6 cellular contexts compared by ENCODE assay signal in genomic region chr9:128190516-128191405, GRCh38. TPM values are rescaled to one million over a fixed set of nuclear protein-coding genes. Genes with fewer than 3 reads are reported as not detected.
DNase-seq lines count a peak whose midpoint lies in the region; ATAC-seq and TF ChIP-seq lines count a peak whose summit lies in the region.

No MANE protein-coding gene starts in this region.

- H3K4me3 ChIP-seq in stomach, result peak overlapping the region; percentile 66 to 97 (median 86)

- no peaks in the 10 kb centered on the region for H3K4me1 ChIP-seq in foreskin keratinocyte
- H3K4me1 ChIP-seq in stomach, result peaks cover 20 to 40% (median 30%) of the 10 kb centered on the region in 4 donors

- H3K27ac ChIP-seq in foreskin keratinocyte (peak overlapping the region; percentile 72), stomach (peak overlapping the region; percentile 88 to 97 (median 94))

- no peak for TF ChIP-seq EP300 in stomach (IDR thresholded peaks at IDR 0.05)

- no peak for TF ChIP-seq POLR2A in stomach (IDR thresholded peaks at IDR 0.05)

- no peaks in the 10 kb centered on the region for H3K9me3 ChIP-seq in stomach

- peaks cover 1 to 35% (median 32%) of the 10 kb centered on the region in 4 donors for H3K36me3 ChIP-seq in stomach

- H3K27me3 ChIP-seq in foreskin keratinocyte (no peaks in the 10 kb centered on the region), stomach (no peaks in the 10 kb centered on the region)

- TF ChIP-seq CTCF in foreskin keratinocyte (conservative IDR thresholded peaks at IDR 0.05) (no peak), stomach (IDR thresholded peaks at IDR 0.05) (no peak)

- DNase-seq in NOMO-1 treated with DMSO at 0.1 percent for 48 hours (lab: John Stamatoyannopoulos, UW; ENCODE audit: unreplicated experiment), result peak; percentile 13
- no peak for DNase-seq in foreskin keratinocyte
- DNase-seq in stomach, result no peak

- intact Hi-C loops in stomach (cut with DNase I; ENCODE audit: low total_unique reads), result no loop called here

- 19 to 25% (median 20%) methylated on average over 24 to 32 of the region's 32 CpGs for WGBS in stomach, 5 donors

- ATAC-seq in GM21360 (IDR thresholded peaks at IDR 0.05; ENCODE audit: unreplicated experiment) (peak; percentile 4), foreskin keratinocyte (peak; percentile 5), GM21381 (IDR thresholded peaks at IDR 0.05; ENCODE audit: unreplicated experiment) (no peak), HG03520 (IDR thresholded peaks at IDR 0.05; ENCODE audit: unreplicated experiment) (no peak)

RNA-seq across cellular contexts. Expression of gene CIZ1, which starts 0.6 kb away (rescaled TPM):
- total RNA-seq in foreskin keratinocyte (60.9 and 61.3 TPM in 2 replicates), stomach (100 to 1,000 TPM in 1 of 5 donors, 10 to 100 TPM in 4; 15.2 to 217 (median 62.2) TPM)
- polyA plus RNA-seq in foreskin keratinocyte (68.8 and 69.5 TPM in 2 replicates), stomach (10 to 100 TPM; 41.0 to 62.7 (median 49.0) TPM)

RNA-seq across cellular contexts. Expression of gene DNM1, which starts 12.4 kb away (rescaled TPM):
- total RNA-seq in foreskin keratinocyte (0.74 and 1.4 TPM in 2 replicates), stomach (10 to 100 TPM; 20.1 to 60.8 (median 25.0) TPM)
- polyA plus RNA-seq in foreskin keratinocyte (0.68 and 1.3 TPM in 2 replicates), stomach (1 to 10 TPM; 2.3 to 4.8 (median 3.5) TPM)

RNA-seq across cellular contexts. Expression of gene BBLN, which starts 30.7 kb away (rescaled TPM):
- total RNA-seq in foreskin keratinocyte, result 37.4 and 55.6 TPM in 2 replicates
- polyA plus RNA-seq in foreskin keratinocyte, result 52.7 and 83.9 TPM in 2 replicates
- total RNA-seq in stomach, result 100 to 1,000 TPM in 2 of 5 donors, 10 to 100 TPM in 2, not detected in 1; 17.8 to 193 (median 113) TPM
- 100 to 1,000 TPM; 108 to 161 (median 147) TPM for polyA plus RNA-seq in stomach

RNA-seq across cellular contexts. Expression of gene LCN2, which starts 41.5 kb away (rescaled TPM):
- total RNA-seq in foreskin keratinocyte (0.63 and 2.6 TPM in 2 replicates), stomach (100 to 1,000 TPM in 3 of 5 donors, 10 to 100 TPM in 1, not detected in 1; 10.8 to 756 (median 444) TPM)
- polyA plus RNA-seq in foreskin keratinocyte (0.48 and 4.0 TPM in 2 replicates), stomach (100 to 1,000 TPM in 2 of 3 donors, 10 to 100 TPM in 1; 33.1 to 922 (median 369) TPM)

Comparison
In these comparisons a context has a peak if more than half of its experiments do, and no peak if none do; other contexts are left out.
1. ATAC-seq: peak in GM21360 (single experiment) and foreskin keratinocyte (single experiment); none in GM21381 (single experiment) and HG03520 (single experiment).